ENCODE assay signal across 14 cellular contexts in genomic region chr3:44105571-44105970, GRCh38.
A peak's percentile ranks its signal among the peaks of the same experiment; 100 is the strongest.
DNase-seq lines count a peak whose midpoint lies in the region; ATAC-seq and TF ChIP-seq lines count a peak whose summit lies in the region.
"Had no signal": no experiment of that assay in that cellular context is flagged by ENCODE, and none has a peak within 500 bp of the region (broad histone marks: within the 10 kb centered on the region; RNA-seq: fewer than 3 reads in every experiment).

No MANE protein-coding gene starts in this region.

- H3K27ac ChIP-seq in MM.1S (ENCODE audit: low read length) (peak overlapping the region; percentile 44; the same call in 1 of the 2 replicates), PC-9 (peak overlapping the region; percentile 57), esophagus muscularis mucosa (replicated peaks in 1 of 4) (no peak overlapping the region), thyroid gland (peak overlapping the region in 2 of 3 donors; percentile 61 to 98), vagina (no peak overlapping the region)
- H3K27ac ChIP-seq: SK-N-MC had no signal

- POLR2A ChIA-PET in PC-9 (lab: Charles Lee; ENCODE audit: unreplicated experiment): no interaction called here

- no peak for DNase-seq in MM.1S
- DNase-seq in PC-9: no peak
- DNase-seq in esophagus muscularis mucosa (ENCODE audit: extremely low spot score): peak; percentile 83
- no peak for DNase-seq in thyroid gland
- no peak for DNase-seq in vagina (ENCODE audit: extremely low spot score in 2 of 2)
- DNase-seq in COLO829 (ENCODE audit: low spot score): no peak
- DNase-seq: NCI-H1105 treated with DMSO at 0.1 percent for 48 hours, NCI-H187, NCI-H345, NCI-H526 had no signal

- H3K4me2 ChIP-seq in MM.1S (ENCODE audit: low read depth, low read length) (peak overlapping the region; percentile 3; the same call in 1 of the 2 replicates), PC-9 (peak overlapping the region; percentile 65)

- no peak for ATAC-seq in GM19351 (IDR thresholded peaks at IDR 0.05; ENCODE audit: unreplicated experiment)
- ATAC-seq: Right ventricle myocardium inferior had no signal

- no peak overlapping the region for H3K4me3 ChIP-seq in MM.1S (ENCODE audit: low read length)
- no peak overlapping the region for H3K4me3 ChIP-seq in PC-9
- no peak overlapping the region for H3K4me3 ChIP-seq in esophagus muscularis mucosa
- no peak overlapping the region for H3K4me3 ChIP-seq in thyroid gland (replicated peaks in 1 of 3)
- no peak overlapping the region for H3K4me3 ChIP-seq in vagina
- H3K4me3 ChIP-seq: HAP-1, SK-N-MC had no signal

- H3K9ac ChIP-seq in MM.1S (ENCODE audit: low read length): no peak overlapping the region

- H4K20me1 ChIP-seq in MM.1S (ENCODE audit: insufficient read depth, low read length) (no peaks in the 10 kb centered on the region), PC-9 (ENCODE audit: insufficient read depth) (0 out of 2 replicates have a peak, but pooled peaks cover 8% of the 10 kb centered on the region)

- CTCF ChIA-PET in PC-9 (lab: Charles Lee): interaction anchor here (0.7 kb wide), 1 partner anchor 1937 kb away, joined by 3 read pairs; no protein-coding TSS in a partner anchor

- intact Hi-C loops in PC-9 (cut with micrococcal nuclease; ENCODE audit: unreplicated experiment): loop anchor here (1.0 to 2.0 kb wide), 2 partner anchors 57 to 105 kb away; no protein-coding TSS in a partner anchor
- intact Hi-C loops in esophagus muscularis mucosa (cut with DNase I): no loop called here
- intact Hi-C loops in thyroid gland (cut with DNase I): loop anchor here (5.0 kb wide), 1 partner anchor 33 kb away; no protein-coding TSS in a partner anchor
- intact Hi-C loops in vagina (cut with DNase I): no loop called here

- TF ChIP-seq POLR2A in esophagus muscularis mucosa (IDR thresholded peaks at IDR 0.05; ENCODE audit: low read depth) (no peak), thyroid gland (IDR thresholded peaks at IDR 0.05) (no peak), vagina (IDR thresholded peaks at IDR 0.05) (no peak)

- H3K36me3 ChIP-seq in MM.1S (replicated peaks; ENCODE audit: insufficient read depth, low read length) (no peaks in the 10 kb centered on the region), PC-9 (ENCODE audit: low read depth) (peaks cover 7% of the 10 kb centered on the region; the same call in 1 of the 2 replicates), esophagus muscularis mucosa (no peaks in the 10 kb centered on the region), thyroid gland (no peaks in the 10 kb centered on the region), vagina (no peaks in the 10 kb centered on the region)
- H3K36me3 ChIP-seq: HAP-1 had no signal

- WGBS in esophagus muscularis mucosa: 74% methylated on average over 5 of the region's 5 CpGs
- WGBS in thyroid gland, 2 donors: 86 to 91% methylated on average over 5 of the region's 5 CpGs

- H3K27me3 ChIP-seq in MM.1S (replicated peaks; ENCODE audit: insufficient read depth, low read length) (no peaks in the 10 kb centered on the region), PC-9 (ENCODE audit: insufficient read depth, low read depth) (no peaks in the 10 kb centered on the region), esophagus muscularis mucosa (peaks cover 0 to 40% (median 0%) of the 10 kb centered on the region in 4 donors), thyroid gland (no peaks in the 10 kb centered on the region), vagina (no peaks in the 10 kb centered on the region)

- H2AFZ ChIP-seq in MM.1S (ENCODE audit: low read length) (no peak overlapping the region), PC-9 (no peak overlapping the region)

- H3K79me2 ChIP-seq in MM.1S (ENCODE audit: low read length) (no peaks in the 10 kb centered on the region), PC-9 (ENCODE audit: low read depth) (peaks cover 28% of the 10 kb centered on the region; the same call in 1 of the 2 replicates)

- H3F3A ChIP-seq in MM.1S (ENCODE audit: insufficient read depth, low read length): peaks cover 13% of the 10 kb centered on the region
- H3F3A ChIP-seq in PC-9 (ENCODE audit: insufficient read depth, low read depth): peaks cover 18% of the 10 kb centered on the region

- H3K4me1 ChIP-seq in MM.1S (ENCODE audit: low read length): peaks cover 20% of the 10 kb centered on the region
- H3K4me1 ChIP-seq in PC-9 (replicated peaks; ENCODE audit: insufficient read depth): peaks cover 20% of the 10 kb centered on the region
- H3K4me1 ChIP-seq in esophagus muscularis mucosa: peaks cover 0 to 13% (median 9%) of the 10 kb centered on the region in 4 donors
- peaks cover 56 to 70% of the 10 kb centered on the region in 2 donors for H3K4me1 ChIP-seq in thyroid gland
- no peaks in the 10 kb centered on the region for H3K4me1 ChIP-seq in vagina
- H3K4me1 ChIP-seq: HAP-1 had no signal

- no TSS peak for BruUV-seq in PC-9 (replicated peaks; lab: Mats Ljungman, UMichigan)

- no peak for TF ChIP-seq EP300 in esophagus muscularis mucosa (IDR thresholded peaks at IDR 0.05)

- H3K9me3 ChIP-seq in MM.1S (replicated peaks; ENCODE audit: insufficient read depth, low read length) (no peaks in the 10 kb centered on the region), PC-9 (ENCODE audit: insufficient read depth, low read depth) (no peaks in the 10 kb centered on the region), esophagus muscularis mucosa (no peaks in the 10 kb centered on the region), thyroid gland (no peaks in the 10 kb centered on the region), vagina (no peaks in the 10 kb centered on the region)
- H3K9me3 ChIP-seq: HAP-1 had no signal

- no peak for TF ChIP-seq CTCF in MM.1S (IDR thresholded peaks at IDR 0.05; ENCODE audit: low read length)
- no peak for TF ChIP-seq CTCF in PC-9 (conservative IDR thresholded peaks at IDR 0.05)
- no peak for TF ChIP-seq CTCF in esophagus muscularis mucosa (IDR thresholded peaks at IDR 0.05)
- no peak for TF ChIP-seq CTCF in thyroid gland (IDR thresholded peaks at IDR 0.05)
- TF ChIP-seq CTCF in vagina (IDR thresholded peaks at IDR 0.05): no peak

- H3K9me2 ChIP-seq in MM.1S (replicated peaks; ENCODE audit: insufficient read depth, low read length) (no peaks in the 10 kb centered on the region), PC-9 (ENCODE audit: insufficient read depth) (no peaks in the 10 kb centered on the region)

Comparison
In these comparisons a context has a peak if more than half of its experiments do, and no peak if none do; other contexts are left out.
1. H3K27ac ChIP-seq: peak in MM.1S (single experiment), PC-9 (single experiment) and thyroid gland (2 of 3); none in esophagus muscularis mucosa (0 of 4) and vagina (single experiment).
2. intact Hi-C loops: an anchor here in PC-9 (1.0 to 2.0 kb wide) and thyroid gland (5.0 kb wide); none called in esophagus muscularis mucosa and vagina.